In the genomic region with DNA sequence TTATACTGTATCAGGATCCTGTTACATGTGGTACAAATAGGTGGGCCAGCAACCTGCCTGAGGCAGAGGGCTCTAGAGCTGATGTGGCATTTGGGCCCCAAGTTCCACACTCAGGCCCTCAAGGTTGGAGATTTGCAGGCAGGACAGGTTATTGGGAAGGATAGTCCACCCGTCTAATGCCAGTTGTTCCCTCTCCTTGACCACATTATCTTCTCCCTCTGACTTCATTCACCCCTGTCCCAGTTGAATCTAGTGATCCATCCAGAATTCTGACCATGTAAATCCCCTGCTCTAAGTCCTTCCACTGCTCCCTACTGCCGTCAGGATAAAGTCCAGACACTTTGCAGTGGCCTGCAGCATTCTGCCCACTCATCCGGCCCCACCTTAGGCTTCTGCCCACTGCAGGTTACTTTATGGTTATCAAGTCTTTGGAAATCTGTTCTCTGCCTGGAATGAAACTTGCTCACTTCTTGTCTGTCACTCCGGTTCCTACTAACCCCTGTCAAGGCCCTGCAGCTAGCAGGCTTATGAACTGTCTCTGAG, we compare ENCODE assay signal across 8 cellular contexts. TPM values are rescaled to one million over a fixed set of nuclear protein-coding genes. Genes with fewer than 3 reads are reported as not detected.
A peak's percentile ranks its signal among the peaks of the same experiment; 100 is the strongest.
DNase-seq lines count a peak whose midpoint lies in the region; ATAC-seq and TF ChIP-seq lines count a peak whose summit lies in the region.

No MANE protein-coding gene starts in this region.

- H3K4me3 ChIP-seq in MM.1S (ENCODE audit: low read length), result no peak overlapping the region

- DNase-seq in HFFc6 (no peak), MM.1S (no peak), HCEC 1CT (no peak), MV-4-11 (lab: John Stamatoyannopoulos, UW) (no peak)
- DNase-seq in activated T-cell treated with anti-CD3 and anti-CD28 coated beads, Interleukin-2, amount 50 U/mL, for 72 hours, result no peak
- peak; percentile 26 for DNase-seq in stimulated activated CD8-positive, alpha-beta memory T cell treated with anti-CD3 and anti-CD28 coated beads, Interleukin-4, amount 100 ng/mL, for 48 hours

- peaks cover 41% of the 10 kb centered on the region for H3K4me1 Mint-ChIP-seq in HFFc6 (ENCODE audit: low read depth)
- peaks cover 68% of the 10 kb centered on the region for H3K4me1 Mint-ChIP-seq in activated T-cell treated with anti-CD3 and anti-CD28 coated beads, Interleukin-2, amount 50 U/mL, for 72 hours (ENCODE audit: low read depth)

- 0 out of 2 replicates have a peak, but pooled peaks cover 3% of the 10 kb centered on the region for H4K20me1 ChIP-seq in MM.1S (ENCODE audit: insufficient read depth, low read length)

- peaks cover 14% of the 10 kb centered on the region for H3K4me1 ChIP-seq in MM.1S (ENCODE audit: low read length)

- TF ChIP-seq CTCF in HFFc6 (IDR thresholded peaks at IDR 0.05), result no peak
- no peak for TF ChIP-seq CTCF in MM.1S (IDR thresholded peaks at IDR 0.05; ENCODE audit: low read length)

- H3K79me2 ChIP-seq in MM.1S (ENCODE audit: low read length), result peaks cover 27% of the 10 kb centered on the region

- no peaks in the 10 kb centered on the region for H3K9me3 Mint-ChIP-seq in HFFc6
- H3K9me3 Mint-ChIP-seq in activated T-cell treated with anti-CD3 and anti-CD28 coated beads, Interleukin-2, amount 50 U/mL, for 72 hours, result no peaks in the 10 kb centered on the region

- H3K27ac Mint-ChIP-seq in HFFc6, result peak overlapping the region; percentile 84
- H3K27ac Mint-ChIP-seq in activated T-cell treated with anti-CD3 and anti-CD28 coated beads, Interleukin-2, amount 50 U/mL, for 72 hours, result peak overlapping the region; percentile 84

- H3K27me3 Mint-ChIP-seq in HFFc6 (ENCODE audit: insufficient read depth), result peaks cover 1% of the 10 kb centered on the region; the same call in 1 of the 2 replicates
- H3K27me3 Mint-ChIP-seq in activated T-cell treated with anti-CD3 and anti-CD28 coated beads, Interleukin-2, amount 50 U/mL, for 72 hours (ENCODE audit: low read depth), result no peaks in the 10 kb centered on the region

- H3K4me2 ChIP-seq in MM.1S (ENCODE audit: low read depth, low read length), result no peak overlapping the region

- ATAC-seq in activated T-cell treated with anti-CD3 and anti-CD28 coated beads, Interleukin-2, amount 50 U/mL, for 72 hours (replicated peaks in 1 of 2), result no peak
- no peak for ATAC-seq in HG02973 (IDR thresholded peaks at IDR 0.05; ENCODE audit: unreplicated experiment)

- H3K36me3 ChIP-seq in MM.1S (replicated peaks; ENCODE audit: insufficient read depth, low read length), result no peaks in the 10 kb centered on the region

- H3K9me2 ChIP-seq in MM.1S (replicated peaks; ENCODE audit: insufficient read depth, low read length), result no peaks in the 10 kb centered on the region

- H3K9me3 ChIP-seq in MM.1S (replicated peaks; ENCODE audit: insufficient read depth, low read length), result no peaks in the 10 kb centered on the region

- H3K27ac ChIP-seq in layer of hippocampus (ENCODE audit: low read depth, low read length) (peak overlapping the region; percentile 97), MM.1S (ENCODE audit: low read length) (no peak overlapping the region)

- H3K27me3 ChIP-seq in layer of hippocampus (ENCODE audit: control insufficient read depth, insufficient read depth, low read length), result no peaks in the 10 kb centered on the region
- H3K27me3 ChIP-seq in MM.1S (replicated peaks; ENCODE audit: insufficient read depth, low read length), result no peaks in the 10 kb centered on the region

- H2AFZ ChIP-seq in MM.1S (ENCODE audit: low read length), result no peak overlapping the region

- H3F3A ChIP-seq in MM.1S (ENCODE audit: insufficient read depth, low read length), result peaks cover 31% of the 10 kb centered on the region

- H3K36me3 Mint-ChIP-seq in HFFc6 (ENCODE audit: low read depth), result peaks cover under 1% of the 10 kb centered on the region
- peaks cover 4% of the 10 kb centered on the region in 2 donors for H3K36me3 Mint-ChIP-seq in activated T-cell treated with anti-CD3 and anti-CD28 coated beads, Interleukin-2, amount 50 U/mL, for 72 hours (ENCODE audit: insufficient read depth in 2 of 2)

- H3K9ac ChIP-seq in MM.1S (ENCODE audit: low read length), result no peak overlapping the region

- H3K4me3 Mint-ChIP-seq in HFFc6, result no peak overlapping the region
- peak overlapping the region in 1 of 2 donors; percentile 84 for H3K4me3 Mint-ChIP-seq in activated T-cell treated with anti-CD3 and anti-CD28 coated beads, Interleukin-2, amount 50 U/mL, for 72 hours

RNA-seq across cellular contexts. Expression of a gene that starts 1.9 kb away (rescaled TPM):
- 10 to 100 TPM; 17.2 to 20.7 (median 19.9) TPM for total RNA-seq in HFFc6 (2021; fragmentation: NEBNext Ultra II Directional; extraction: Animal tissue kit (Norgen Biotek cat#: 25700))
- total RNA-seq in activated T-cell treated with anti-CD3 and anti-CD28 coated beads, Interleukin-2, amount 50 U/mL, for 72 hours, result 10 to 100 TPM; 79.7 to 82.5 TPM
